ENCODE assay signal across 14 cellular contexts in genomic region chr14:93049867-93050331, GRCh38.
A peak's percentile ranks its signal among the peaks of the same experiment; 100 is the strongest.
DNase-seq lines count a peak whose midpoint lies in the region; TF ChIP-seq lines count a peak whose summit lies in the region.
"Had no signal": no experiment of that assay in that cellular context is flagged by ENCODE, and none has a peak within 500 bp of the region (broad histone marks: within the 10 kb centered on the region; RNA-seq: fewer than 3 reads in every experiment).

No MANE protein-coding gene starts in this region.

- no peak overlapping the region for H3K4ac ChIP-seq in neuronal stem cell (ENCODE audit: low read length)

- H3K23ac ChIP-seq in neuronal stem cell (ENCODE audit: low read depth, low read length, poor library complexity), result no peak overlapping the region

- no peak overlapping the region for H2BK12ac ChIP-seq in neuronal stem cell (ENCODE audit: low read length)

- H3K79me1 ChIP-seq in neuronal stem cell (ENCODE audit: low read depth, low read length), result no peaks in the 10 kb centered on the region

- no peaks in the 10 kb centered on the region for H3K9me3 ChIP-seq in SJCRH30 (replicated peaks)
- no peaks in the 10 kb centered on the region for H3K9me3 ChIP-seq in right atrium auricular region
- H3K9me3 ChIP-seq in neuronal stem cell (replicated peaks in 1 of 2; ENCODE audit: control insufficient read depth in 2 of 2, insufficient read depth in 1 of 2, low read depth in 1 of 2, low read length in 2 of 2), result no peaks in the 10 kb centered on the region
- H3K9me3 ChIP-seq: spleen had no signal

- H3K4me1 ChIP-seq in SJCRH30 (peaks cover 36% of the 10 kb centered on the region), right atrium auricular region (peaks cover 0 to 54% of the 10 kb centered on the region in 2 donors), neuronal stem cell (ENCODE audit: control insufficient read depth in 2 of 2, insufficient read depth in 1 of 2, low read depth in 1 of 2, low read length in 2 of 2) (peaks cover 21 to 26% of the 10 kb centered on the region in 2 donors)

- 0 out of 2 replicates have a peak, but pooled peaks cover 3% of the 10 kb centered on the region for H3K36me3 ChIP-seq in SJCRH30
- H3K36me3 ChIP-seq in right atrium auricular region, result no peaks in the 10 kb centered on the region
- H3K36me3 ChIP-seq in neuronal stem cell (replicated peaks in 1 of 2; ENCODE audit: control insufficient read depth in 2 of 2, insufficient read depth in 2 of 2, low read length in 2 of 2), result no peaks in the 10 kb centered on the region

- no CpG with 5 or more reads among the region's 12 CpGs for WGBS in neuronal stem cell (ENCODE audit: extremely low coverage in 2 of 2, insufficient read length in 2 of 2, insufficient replicate concordance in 1 of 2), 2 donors

- no peak for TF ChIP-seq CTCF in right atrium auricular region (IDR thresholded peaks at IDR 0.05)

- H3K4me2 ChIP-seq in neuronal stem cell (ENCODE audit: insufficient read depth, low read length, poor library complexity, severe bottlenecking), result no peak overlapping the region

- H3K27ac ChIP-seq in SJCRH30 (no peak overlapping the region), right atrium auricular region (peak overlapping the region; percentile 37 to 55), neuronal stem cell (replicated peaks; ENCODE audit: low read length) (no peak overlapping the region)

- no peaks in the 10 kb centered on the region for H3K27me3 ChIP-seq in SJCRH30
- H3K27me3 ChIP-seq in right atrium auricular region, result no peaks in the 10 kb centered on the region
- peaks cover 2 to 23% (median 15%) of the 10 kb centered on the region in 3 experiments for H3K27me3 ChIP-seq in neuronal stem cell (ENCODE audit: control insufficient read depth in 3 of 3, insufficient read depth in 3 of 3, low read depth in 1 of 3, low read length in 3 of 3)
- H3K27me3 ChIP-seq: spleen had no signal

- no peak overlapping the region for H2AFZ ChIP-seq in neuronal stem cell (ENCODE audit: low read length)

- no peak overlapping the region for H4K91ac ChIP-seq in neuronal stem cell (ENCODE audit: low read depth, low read length, poor library complexity)

- no peak overlapping the region for H3K4me3 ChIP-seq in SJCRH30
- no peak overlapping the region for H3K4me3 ChIP-seq in right atrium auricular region
- H3K4me3 ChIP-seq in neuronal stem cell (ENCODE audit: low read length in 2 of 2), result no peak overlapping the region
- H3K4me3 ChIP-seq: spleen had no signal

- H2AK5ac ChIP-seq in neuronal stem cell (ENCODE audit: low read depth, low read length), result no peak overlapping the region

- no peak overlapping the region for H3K9ac ChIP-seq in neuronal stem cell (ENCODE audit: low read depth, low read length, poor library complexity)

- H2BK120ac ChIP-seq in neuronal stem cell (ENCODE audit: low read depth, low read length), result no peak overlapping the region

- H3K18ac ChIP-seq in neuronal stem cell (ENCODE audit: low read length), result no peak overlapping the region

- H2BK15ac ChIP-seq in neuronal stem cell (ENCODE audit: low read length), result no peak overlapping the region

- H3K14ac ChIP-seq in neuronal stem cell (ENCODE audit: low read length), result no peak overlapping the region

- H2BK5ac ChIP-seq in neuronal stem cell (ENCODE audit: low read length), result no peak overlapping the region

- H4K8ac ChIP-seq in neuronal stem cell (ENCODE audit: low read depth, low read length), result no peak overlapping the region

- peak; percentile 77 for DNase-seq in DMS 273 (lab: John Stamatoyannopoulos, UW; ENCODE audit: unreplicated experiment)
- peak; percentile 23 to 49 for DNase-seq in SJCRH30
- no peak for DNase-seq in right atrium auricular region (ENCODE audit: low spot score)
- DNase-seq in renal cortical epithelial cell (ENCODE audit: low read depth), result peak; percentile 47
- DNase-seq in SHP77 treated with DMSO at 0.1 percent for 48 hours (lab: John Stamatoyannopoulos, UW), result no peak
- no peak for DNase-seq in D341Med (ENCODE audit: low spot score)
- DNase-seq in DMS114 treated with DMSO at 0.1 percent for 48 hours (lab: John Stamatoyannopoulos, UW; ENCODE audit: unreplicated experiment), result no peak
- DNase-seq in neuronal stem cell (ENCODE audit: low spot score), result no peak
- DNase-seq: activated CD8-positive, alpha-beta T cell treated with anti-CD3 and anti-CD28 coated beads, Interleukin-2, amount 10 ng/mL, durations not matched to agents 7 days and 5 days; activated naive CD4-positive, alpha-beta T cell treated with anti-CD3 and anti-CD28 coated beads, Interleukin-2, amount 50 U/mL, for 16 hours; hippocampal formation; mesenchymal stem cell; NCI-H187 treated with DMSO at 0.1 percent for 48 hours; spleen had no signal

Comparison
In these comparisons a context has a peak if more than half of its experiments do, and no peak if none do; other contexts are left out.
1. DNase-seq: peak in DMS 273 (single experiment), SJCRH30 (2 of 2) and renal cortical epithelial cell (single experiment); none in right atrium auricular region (single experiment), SHP77 treated with DMSO at 0.1 percent for 48 hours (single experiment), D341Med (single experiment), DMS114 treated with DMSO at 0.1 percent for 48 hours (single experiment) and neuronal stem cell (single experiment).
2. H3K27ac ChIP-seq: peak in right atrium auricular region (2 of 2); none in SJCRH30 (single experiment) and neuronal stem cell (single experiment).